17 cellular contexts compared by ENCODE assay signal in the genomic region with DNA sequence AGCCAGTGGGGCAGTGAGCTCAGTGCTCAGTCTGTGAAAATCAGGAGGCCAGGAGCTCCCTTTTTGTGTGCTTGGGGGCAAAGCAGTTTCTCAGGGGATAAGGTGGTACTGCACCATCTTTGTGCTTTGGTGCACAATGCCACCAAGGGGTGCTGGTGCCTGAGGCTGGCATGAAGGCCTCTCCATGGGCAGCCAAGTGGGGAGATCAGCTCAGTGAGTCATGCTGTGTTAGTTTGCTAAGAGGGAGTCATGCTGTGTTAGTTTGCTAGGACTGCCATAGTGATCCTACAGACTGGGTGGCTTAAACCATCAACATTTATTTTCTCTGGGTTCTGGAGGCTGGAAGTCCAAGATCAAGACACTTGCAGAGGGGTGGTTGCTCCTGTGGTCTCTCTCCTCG.
DNase-seq lines count a peak whose midpoint lies in the region; FAIRE-seq and TF ChIP-seq lines count a peak whose summit lies in the region.
"Had no signal": no experiment of that assay in that cellular context is flagged by ENCODE, and none has a peak within 500 bp of the region (broad histone marks: within the 10 kb centered on the region; RNA-seq: fewer than 3 reads in every experiment).

No MANE protein-coding gene starts in this region.

- FAIRE-seq in H54 (lab: Jason Lieb, UNC): no peak
- FAIRE-seq in RCC 7860 (lab: Jason Lieb, UNC): no peak
- FAIRE-seq: GM12892, GM19239 had no signal

- intact Hi-C loops in posterior vena cava (cut with DNase I): no loop called here

- DNase-seq in A172 (ENCODE audit: low spot score): peak; percentile 24
- DNase-seq in H54 (ENCODE audit: insufficient read length, low spot score): peak; percentile 49
- peak; percentile 35 for DNase-seq in RCC 7860 (ENCODE audit: low spot score)
- DNase-seq in glomerular visceral epithelial cell (ENCODE audit: extremely low spot score): peak; percentile 33
- no peak for DNase-seq in pons (ENCODE audit: low spot score)
- no peak for DNase-seq in posterior vena cava (ENCODE audit: low spot score)
- no peak for DNase-seq in NCI-H2107 treated with DMSO at 0.1 percent for 48 hours (lab: John Stamatoyannopoulos, UW; ENCODE audit: unreplicated experiment)
- DNase-seq: AML-193; CD4-positive, CD25-positive, alpha-beta regulatory T cell; DND-41; GDM1; KG1; NCI-H1105 treated with DMSO at 0.1 percent for 48 hours; NCI-H2029 treated with DMSO at 0.1 percent for 48 hours; SIG-M5 had no signal

- TF ChIP-seq POLR2A in H54 (IDR thresholded peaks at IDR 0.05; ENCODE audit: low read depth, low read length): no peak

Comparison
In these comparisons a context has a peak if more than half of its experiments do, and no peak if none do; other contexts are left out.
1. DNase-seq: peak in A172 (single experiment), H54 (single experiment), RCC 7860 (single experiment) and glomerular visceral epithelial cell (single experiment); none in pons (single experiment), posterior vena cava (single experiment) and NCI-H2107 treated with DMSO at 0.1 percent for 48 hours (single experiment).